ENCODE assay signal across 17 cellular contexts in genomic region chr3:112685435-112685834, GRCh38. TPM values are rescaled to one million over a fixed set of nuclear protein-coding genes. Genes with fewer than 3 reads are reported as not detected.
DNase-seq lines count a peak whose midpoint lies in the region; ATAC-seq and TF ChIP-seq lines count a peak whose summit lies in the region.
"Had no signal": no experiment of that assay in that cellular context is flagged by ENCODE, and none has a peak within 500 bp of the region (broad histone marks: within the 10 kb centered on the region; RNA-seq: fewer than 3 reads in every experiment).

No MANE protein-coding gene starts in this region.

- POLR2A ChIA-PET in WTC11 (lab: Charles Lee) = no interaction called here

- H3K27ac Mint-ChIP-seq in WTC11 = no peak overlapping the region
- H3K27ac Mint-ChIP-seq: activated CD4-positive, alpha-beta memory T cell treated with anti-CD3 and anti-CD28 coated beads for 36 hours; stimulated activated effector memory CD8-positive, alpha-beta T cell treated with anti-CD3 and anti-CD28 coated beads, Interleukin-12 subunit alpha, Interleukin-12 subunit beta, amount 100 ng/mL, for 72 hours had no signal

- TF ChIP-seq POLR2A in suprapubic skin (IDR thresholded peaks at IDR 0.05) = no peak

- H3K4me3 Mint-ChIP-seq in WTC11 = no peak overlapping the region
- H3K4me3 Mint-ChIP-seq: activated CD4-positive, alpha-beta memory T cell treated with anti-CD3 and anti-CD28 coated beads for 36 hours; stimulated activated effector memory CD8-positive, alpha-beta T cell treated with anti-CD3 and anti-CD28 coated beads, Interleukin-12 subunit alpha, Interleukin-12 subunit beta, amount 100 ng/mL, for 72 hours had no signal

- no peak for TF ChIP-seq CTCF in WTC11 (IDR thresholded peaks at IDR 0.05)
- TF ChIP-seq CTCF in suprapubic skin (IDR thresholded peaks at IDR 0.05) = no peak
- TF ChIP-seq CTCF in left lung (IDR thresholded peaks at IDR 0.05) = no peak

- H3K27me3 Mint-ChIP-seq in WTC11 (ENCODE audit: low read depth) = no peaks in the 10 kb centered on the region

- no peaks in the 10 kb centered on the region for H3K27me3 ChIP-seq in ACC112 (ENCODE audit: insufficient read depth, low read length)
- no peaks in the 10 kb centered on the region for H3K27me3 ChIP-seq in GM23248 (replicated peaks; ENCODE audit: insufficient read depth)
- no peaks in the 10 kb centered on the region for H3K27me3 ChIP-seq in suprapubic skin
- no peaks in the 10 kb centered on the region for H3K27me3 ChIP-seq in left lung
- H3K27me3 ChIP-seq: SJCRH30 had no signal

- ATAC-seq in WTC11 (peak; percentile 25), left lung (no peak), GM21528 (IDR thresholded peaks at IDR 0.05; ENCODE audit: low FRiP score, unreplicated experiment) (no peak)
- ATAC-seq: stimulated activated effector memory CD8-positive, alpha-beta T cell treated with anti-CD3 and anti-CD28 coated beads, Interleukin-12 subunit alpha, Interleukin-12 subunit beta, amount 100 ng/mL, for 72 hours; upper lobe of right lung had no signal

- DNase-seq in GM23248 (peak; percentile 98), WTC11 (ENCODE audit: low spot score) (no peak), fibroblast of the conjunctiva (ENCODE audit: low read depth) (peak; percentile 90), suprapubic skin (ENCODE audit: low spot score in 2 of 2) (no peak), KBM-7 (no peak), left lung (no peak)
- DNase-seq: activated CD4-positive, alpha-beta memory T cell treated with anti-CD3 and anti-CD28 coated beads for 36 hours; NCI-H446 treated with DMSO at 0.1 percent for 48 hours; posterior cingulate gyrus; SJCRH30; upper lobe of right lung had no signal

- intact Hi-C loops in left lung (cut with DNase I) = no loop called here

- in situ Hi-C loops in GM23248 (cut with MboI) = no loop called here
- in situ Hi-C loops in KBM-7 (cut with MboI; ENCODE audit: low pct_unique_long_range_greater_than_20kb, low sequenced_read_pairs) = no loop called here

- H2AFZ ChIP-seq in ACC112 (ENCODE audit: low read length, unreplicated experiment) = no peak overlapping the region
- peak overlapping the region; percentile 33; the same call in 1 of the 2 replicates for H2AFZ ChIP-seq in GM23248

- peaks cover 75% of the 10 kb centered on the region for H3F3A ChIP-seq in GM23248 (ENCODE audit: insufficient read depth)

- peak overlapping the region; percentile 85 for H3K27ac ChIP-seq in ACC112 (ENCODE audit: low read depth, low read length)
- H3K27ac ChIP-seq in GM23248 = peak overlapping the region; percentile 90
- no peak overlapping the region for H3K27ac ChIP-seq in suprapubic skin
- no peak overlapping the region for H3K27ac ChIP-seq in left lung
- H3K27ac ChIP-seq: HL-60, KMS-11, SJCRH30, upper lobe of right lung had no signal

- peaks cover 84% of the 10 kb centered on the region for H3K4me1 ChIP-seq in ACC112 (ENCODE audit: control insufficient read depth, insufficient read depth, low read length, unreplicated experiment)
- H3K4me1 ChIP-seq in GM23248 (ENCODE audit: insufficient read depth) = peaks cover 83% of the 10 kb centered on the region
- H3K4me1 ChIP-seq in suprapubic skin = no peaks in the 10 kb centered on the region
- no peaks in the 10 kb centered on the region for H3K4me1 ChIP-seq in left lung
- H3K4me1 ChIP-seq: upper lobe of right lung had no signal

- H3K36me3 Mint-ChIP-seq in WTC11 = no peaks in the 10 kb centered on the region
- H3K36me3 Mint-ChIP-seq: activated CD4-positive, alpha-beta memory T cell treated with anti-CD3 and anti-CD28 coated beads for 36 hours; stimulated activated effector memory CD8-positive, alpha-beta T cell treated with anti-CD3 and anti-CD28 coated beads, Interleukin-12 subunit alpha, Interleukin-12 subunit beta, amount 100 ng/mL, for 72 hours had no signal

- CTCF ChIA-PET in WTC11 (lab: Charles Lee) = interaction anchor here (0.6 kb wide), 1 partner anchor 49 kb away, joined by 3 read pairs; no protein-coding TSS in a partner anchor

- H3K9ac ChIP-seq in GM23248 = peak overlapping the region; percentile 65
- H3K9ac ChIP-seq: KMS-11 had no signal

- no peaks in the 10 kb centered on the region for H3K79me2 ChIP-seq in ACC112 (ENCODE audit: control insufficient read depth, insufficient read depth, low read length, unreplicated experiment)
- no peaks in the 10 kb centered on the region for H3K79me2 ChIP-seq in GM23248 (ENCODE audit: insufficient read depth)

- no peak for TF ChIP-seq EP300 in suprapubic skin (IDR thresholded peaks at IDR 0.05)

- H4K20me1 ChIP-seq in GM23248 (ENCODE audit: insufficient read depth) = no peaks in the 10 kb centered on the region

- H3K9me3 ChIP-seq in GM23248 (ENCODE audit: low read depth) (no peaks in the 10 kb centered on the region), suprapubic skin (no peaks in the 10 kb centered on the region), left lung (no peaks in the 10 kb centered on the region)
- H3K9me3 ChIP-seq: upper lobe of right lung had no signal

- peak overlapping the region; percentile 80 for H3K4me2 ChIP-seq in GM23248 (ENCODE audit: unreplicated experiment)
- H3K4me2 ChIP-seq: KMS-11, smooth muscle cell had no signal

- H3K9me2 ChIP-seq in GM23248 (ENCODE audit: insufficient read depth) = no peaks in the 10 kb centered on the region

- H3K36me3 ChIP-seq in ACC112 (ENCODE audit: insufficient read depth, low read length) (no peaks in the 10 kb centered on the region), GM23248 (ENCODE audit: low read depth) (no peaks in the 10 kb centered on the region), suprapubic skin (no peaks in the 10 kb centered on the region), left lung (no peaks in the 10 kb centered on the region)
- H3K36me3 ChIP-seq: SJCRH30, upper lobe of right lung had no signal

- 1 to 2% methylated on average over 7 of the region's 7 CpGs for WGBS in GM23248 (ENCODE audit: low coverage in 1 of 2, low lambda C conversion rate in 2 of 2, missing lambda C conversion rate in 2 of 2), 2 experiments
- 69% methylated on average over 7 of the region's 7 CpGs for WGBS in suprapubic skin

- H3K9me3 Mint-ChIP-seq in WTC11 = no peaks in the 10 kb centered on the region
- H3K9me3 Mint-ChIP-seq: activated CD4-positive, alpha-beta memory T cell treated with anti-CD3 and anti-CD28 coated beads for 36 hours; stimulated activated effector memory CD8-positive, alpha-beta T cell treated with anti-CD3 and anti-CD28 coated beads, Interleukin-12 subunit alpha, Interleukin-12 subunit beta, amount 100 ng/mL, for 72 hours had no signal

- H3K4me3 ChIP-seq in ACC112 (ENCODE audit: low read depth, low read length) = no peak overlapping the region
- peak overlapping the region; percentile 50 for H3K4me3 ChIP-seq in GM23248
- no peak overlapping the region for H3K4me3 ChIP-seq in suprapubic skin
- H3K4me3 ChIP-seq in left lung = no peak overlapping the region
- H3K4me3 ChIP-seq: SJCRH30, smooth muscle cell, upper lobe of right lung had no signal

- peaks cover 43% of the 10 kb centered on the region for H3K4me1 Mint-ChIP-seq in WTC11
- H3K4me1 Mint-ChIP-seq: stimulated activated effector memory CD8-positive, alpha-beta T cell treated with anti-CD3 and anti-CD28 coated beads, Interleukin-12 subunit alpha, Interleukin-12 subunit beta, amount 100 ng/mL, for 72 hours had no signal

TF ChIP-seq in WTC11, 78 proteins besides CTCF, POLR2A, EP300 and RAD21 (continues in another document):
- TF ChIP-seq AR (CRISPR knock-in tag; IDR thresholded peaks at IDR 0.05) = no peak
- TF ChIP-seq NR2C2 (CRISPR knock-in tag; IDR thresholded peaks at IDR 0.05) = no peak
- no peak for TF ChIP-seq ZNF219 (CRISPR knock-in tag; IDR thresholded peaks at IDR 0.05; ENCODE audit: borderline replicate concordance)

RNA-seq across cellular contexts. Expression of gene CCDC80, which starts 44.5 kb away (rescaled TPM):
- 1,174 and 1,238 TPM in 2 replicates for total RNA-seq in GM23248 (2014; rRNA removed; shearing (Covaris generic))
- 2,200 and 2,264 TPM in 2 replicates for polyA plus RNA-seq in GM23248 (2016; fragmentation: Nextera tagmentation; extraction: Ambion mirVana)
- total RNA-seq in WTC11 (2021) = 5.0 to 10.9 TPM (median 5.2 TPM) in 3 replicates
- total RNA-seq in suprapubic skin = 10 to 100 TPM in 3 of 4 donors, 1 to 10 TPM in 1; 8.0 to 32.2 (median 17.1) TPM
- 100 to 1,000 TPM; 154 to 247 TPM for total RNA-seq in left lung
- total RNA-seq: activated CD4-positive, alpha-beta memory T cell treated with anti-CD3 and anti-CD28 coated beads for 36 hours had no signal

Comparison
In these comparisons a context has a peak if more than half of its experiments do, and no peak if none do; other contexts are left out.
1. H3K27ac ChIP-seq: peak in ACC112 (single experiment) and GM23248 (single experiment); none in suprapubic skin (single experiment) and left lung (0 of 2).
2. DNase-seq: peak in GM23248 (single experiment) and fibroblast of the conjunctiva (single experiment); none in WTC11 (single experiment), suprapubic skin (0 of 2), KBM-7 (single experiment) and left lung (0 of 2).
3. RNA of gene CCDC80, which starts 44.5 kb away (total RNA-seq): 1,174 to 1,238 TPM in GM23248 and 154 to 247 TPM in left lung; 8.0 to 32.2 TPM in suprapubic skin and 5.0 to 10.9 TPM in WTC11; every median in the first group is over 4 times any median in the second.